8 cellular contexts compared by ENCODE assay signal in genomic region chr22:45007946-45008852, GRCh38. TPM values are rescaled to one million over a fixed set of nuclear protein-coding genes. Genes with fewer than 3 reads are reported as not detected.
A peak's percentile ranks its signal among the peaks of the same experiment; 100 is the strongest.
DNase-seq lines count a peak whose midpoint lies in the region; ATAC-seq and FAIRE-seq lines count a peak whose summit lies in the region.

No MANE protein-coding gene starts in this region.

- H3K9ac ChIP-seq in trophoblast cell (ENCODE audit: low read length): peak overlapping the region; percentile 1

- peak overlapping the region; percentile 52 for H3K18ac ChIP-seq in trophoblast cell (ENCODE audit: low read length)

- H3K4me1 ChIP-seq in effector memory CD4-positive, alpha-beta T cell (ENCODE audit: control insufficient read depth, insufficient read depth, low read length, poor library complexity, severe bottlenecking): peaks cover 11% of the 10 kb centered on the region
- H3K4me1 ChIP-seq in trophoblast cell (ENCODE audit: control insufficient read depth in 1 of 2, insufficient read depth in 2 of 2, low read length in 2 of 2): peaks cover 10 to 13% of the 10 kb centered on the region in 2 experiments

- no peak overlapping the region for H4K8ac ChIP-seq in trophoblast cell (ENCODE audit: low read depth, low read length)

- H3K9me3 ChIP-seq in effector memory CD4-positive, alpha-beta T cell (ENCODE audit: control insufficient read depth, low read length): no peaks in the 10 kb centered on the region
- peaks cover 4% of the 10 kb centered on the region for H3K9me3 ChIP-seq in trophoblast cell (ENCODE audit: insufficient read depth, low read depth, low read length)

- peak overlapping the region; percentile 4 for H2AFZ ChIP-seq in trophoblast cell (ENCODE audit: insufficient read depth, low read length, poor library complexity)

- peak overlapping the region; percentile 16 for H3K14ac ChIP-seq in trophoblast cell (ENCODE audit: low read length)

- no CpG with 5 or more reads among the region's 87 CpGs for WGBS in trophoblast cell (ENCODE audit: extremely low coverage, insufficient coverage, insufficient read length)

- peak overlapping the region; percentile 40 for H3K4me3 ChIP-seq in effector memory CD4-positive, alpha-beta T cell (ENCODE audit: insufficient read depth, low read depth, low read length, poor library complexity, severe bottlenecking)
- H3K4me3 ChIP-seq in trophoblast cell (ENCODE audit: low read depth, low read length): peak overlapping the region; percentile 82

- no peak overlapping the region for H3K27ac ChIP-seq in effector memory CD4-positive, alpha-beta T cell (ENCODE audit: insufficient read depth, low read length, poor library complexity, severe bottlenecking)
- no peak overlapping the region for H3K27ac ChIP-seq in trophoblast cell (ENCODE audit: low read depth, low read length)

- H2BK120ac ChIP-seq in trophoblast cell (ENCODE audit: insufficient read depth, low read length, poor library complexity): no peak overlapping the region

- no peak overlapping the region for H2BK5ac ChIP-seq in trophoblast cell (ENCODE audit: low read depth, low read length, poor library complexity)

- peak overlapping the region; percentile 98 for H3K4me2 ChIP-seq in trophoblast cell (ENCODE audit: low read length)

- peaks cover 7% of the 10 kb centered on the region for H3K79me2 ChIP-seq in trophoblast cell (ENCODE audit: control insufficient read depth, insufficient read depth, low read length, poor library complexity)

- H3K27me3 ChIP-seq in effector memory CD4-positive, alpha-beta T cell (replicated peaks; ENCODE audit: control insufficient read depth, insufficient read depth, low read length, poor library complexity, severe bottlenecking): peaks cover 26% of the 10 kb centered on the region
- H3K27me3 ChIP-seq in trophoblast cell (ENCODE audit: insufficient read depth, low read length): no peaks in the 10 kb centered on the region

- no peak overlapping the region for H3K23ac ChIP-seq in trophoblast cell (ENCODE audit: low read length)

- DNase-seq in D341Med (ENCODE audit: low spot score) (peak; percentile 57), NCI-H2171 treated with DMSO at 0.1 percent for 48 hours (lab: John Stamatoyannopoulos, UW) (peak; percentile 57), trophoblast cell (no peak), AG08395 (ENCODE audit: low spot score) (no peak), RCC 7860 (ENCODE audit: low spot score) (no peak)
- DNase-seq in effector memory CD4-positive, alpha-beta T cell: no peak

- no peak for FAIRE-seq in RCC 7860 (lab: Jason Lieb, UNC)

- no peak overlapping the region for H3K4ac ChIP-seq in trophoblast cell (ENCODE audit: low read depth, low read length)

- no peaks in the 10 kb centered on the region for H3K36me3 ChIP-seq in effector memory CD4-positive, alpha-beta T cell (ENCODE audit: control insufficient read depth, insufficient read depth, low read length)
- H3K36me3 ChIP-seq in trophoblast cell (ENCODE audit: control insufficient read depth in 1 of 2, insufficient read depth in 2 of 2, low read length in 2 of 2): no peaks in the 10 kb centered on the region

- ATAC-seq in HG03521 (IDR thresholded peaks at IDR 0.05; ENCODE audit: unreplicated experiment) (no peak), GM18517 (IDR thresholded peaks at IDR 0.05; ENCODE audit: unreplicated experiment) (no peak)

- H4K91ac ChIP-seq in trophoblast cell (ENCODE audit: low read depth, low read length): no peak overlapping the region

- peaks cover 6% of the 10 kb centered on the region for H3K79me1 ChIP-seq in trophoblast cell (ENCODE audit: low read length)

- H2BK12ac ChIP-seq in trophoblast cell (ENCODE audit: low read length): no peak overlapping the region

- no peak overlapping the region for H2AK5ac ChIP-seq in trophoblast cell (ENCODE audit: low read length)

- no peak overlapping the region for H4K12ac ChIP-seq in trophoblast cell (ENCODE audit: low read depth, low read length)

RNA-seq across cellular contexts. Expression of gene PHF21B, which starts 1.6 kb away (rescaled TPM):
- polyA plus RNA-seq in trophoblast cell (2013): 2.3 and 2.4 TPM in 2 replicates

Comparison
In these comparisons a context has a peak if more than half of its experiments do, and no peak if none do; other contexts are left out.
1. DNase-seq: peak in D341Med (single experiment) and NCI-H2171 treated with DMSO at 0.1 percent for 48 hours (single experiment); none in effector memory CD4-positive, alpha-beta T cell (0 of 3), trophoblast cell (0 of 2), AG08395 (single experiment) and RCC 7860 (single experiment).